In genomic region chr10:71158251-71158650, GRCh38 we compare ENCODE assay signal across 35 cellular contexts. TPM values are rescaled to one million over a fixed set of nuclear protein-coding genes. Genes with fewer than 3 reads are reported as not detected.
"Had no signal": no experiment of that assay in that cellular context is flagged by ENCODE, and none has a peak within 500 bp of the region (broad histone marks: within the 10 kb centered on the region; RNA-seq: fewer than 3 reads in every experiment).

No MANE protein-coding gene starts in this region.

- H3K27ac Mint-ChIP-seq: activated CD4-positive, alpha-beta memory T cell treated with anti-CD3 and anti-CD28 coated beads, Interleukin-2, amount 10 ng/mL, durations not matched to agents 7 days and 5 days; activated CD4-positive, alpha-beta T cell treated with anti-CD3 and anti-CD28 coated beads for 36 hours; activated CD4-positive, alpha-beta T cell treated with anti-CD3 and anti-CD28 coated beads, Interleukin-2, amount 10 ng/mL, durations not matched to agents 7 days and 5 days; activated CD8-positive, alpha-beta T cell treated with anti-CD3 and anti-CD28 coated beads, Interleukin-2, amount 10 ng/mL, durations not matched to agents 7 days and 5 days; activated naive CD4-positive, alpha-beta T cell treated with anti-CD3 and anti-CD28 coated beads for 36 hours; activated naive CD4-positive, alpha-beta T cell treated with anti-CD3 and anti-CD28 coated beads, Interleukin-2, amount 50 U/mL, for 72 hours; activated naive CD8-positive, alpha-beta T cell treated with anti-CD3 and anti-CD28 coated beads for 36 hours; activated T-cell treated with anti-CD3 and anti-CD28 coated beads, Interleukin-2, amount 50 U/mL, for 72 hours; activated T-helper 1 cell treated with anti-CD3 and anti-CD28 coated beads, Interleukin-12 subunit alpha, Interleukin-12 subunit beta, Interleukin-2, Interleukin-4 antibody, amounts not matched to agents 30 ng/mL and 10 ng/mL and 1 ng/mL, durations not matched to agents 14 hours and 24 hours and 36 hours; activated T-helper 17 cell treated with anti-CD3 and anti-CD28 coated beads, Interleukin-2, amount 50 U/mL, for 72 hours; T-helper 1 cell treated with Interleukin-12 subunit alpha and Interleukin-12 subunit beta and Interleukin-4 antibody, amounts not matched to agents 30 μg/mL and 1 μg/mL, for 36 hours; T-helper 2 cell treated with Interferon-gamma antibody and Interleukin-4, amounts not matched to agents 5 μg/mL and 100 μg/mL, for 36 hours had no signal

- H3K27me3 Mint-ChIP-seq: activated CD4-positive, alpha-beta memory T cell treated with anti-CD3 and anti-CD28 coated beads, Interleukin-2, amount 10 ng/mL, durations not matched to agents 7 days and 5 days; activated CD4-positive, alpha-beta T cell treated with anti-CD3 and anti-CD28 coated beads for 36 hours; activated CD4-positive, alpha-beta T cell treated with anti-CD3 and anti-CD28 coated beads, Interleukin-2, amount 10 ng/mL, durations not matched to agents 7 days and 5 days; activated naive CD8-positive, alpha-beta T cell treated with anti-CD3 and anti-CD28 coated beads for 36 hours; activated T-helper 17 cell treated with anti-CD3 and anti-CD28 coated beads, Interleukin-2, amount 50 U/mL, for 72 hours had no signal

- H3K36me3 Mint-ChIP-seq: activated naive CD4-positive, alpha-beta T cell treated with anti-CD3 and anti-CD28 coated beads, Interleukin-2, amount 50 U/mL, for 72 hours; activated naive CD8-positive, alpha-beta T cell treated with anti-CD3 and anti-CD28 coated beads for 36 hours had no signal

- H3K4me1 Mint-ChIP-seq: activated CD4-positive, alpha-beta T cell treated with anti-CD3 and anti-CD28 coated beads for 36 hours; activated T-helper 17 cell treated with anti-CD3 and anti-CD28 coated beads, Interleukin-2, amount 50 U/mL, for 72 hours had no signal

- ATAC-seq: activated CD4-positive, alpha-beta T cell treated with anti-CD3 and anti-CD28 coated beads for 36 hours; activated CD4-positive, CD25-positive, alpha-beta regulatory T cell treated with anti-CD3 and anti-CD28 coated beads, Interleukin-2, amount 50 U/mL, for 24 hours; activated CD8-positive, alpha-beta T cell treated with anti-CD3 and anti-CD28 coated beads, Interleukin-2, amount 10 ng/mL, durations not matched to agents 7 days and 5 days; activated naive CD4-positive, alpha-beta T cell treated with anti-CD3 and anti-CD28 coated beads, Interleukin-2, amount 50 U/mL, for 72 hours; activated T-cell treated with anti-CD3 and anti-CD28 coated beads, Interleukin-2, amount 50 U/mL, for 4 hours; activated T-cell treated with anti-CD3 and anti-CD28 coated beads, Interleukin-2, amount 50 U/mL, for 72 hours; activated T-helper 17 cell treated with anti-CD3 and anti-CD28 coated beads, Interleukin-2, amount 50 U/mL, for 72 hours; body of pancreas had no signal

- DNase-seq: activated CD4-positive, alpha-beta memory T cell treated with anti-CD3 and anti-CD28 coated beads, Interleukin-2, amount 10 ng/mL, durations not matched to agents 7 days and 5 days; activated CD4-positive, alpha-beta T cell treated with anti-CD3 and anti-CD28 coated beads for 1 hour; activated CD4-positive, alpha-beta T cell treated with anti-CD3 and anti-CD28 coated beads for 36 hours; activated CD4-positive, alpha-beta T cell treated with anti-CD3 and anti-CD28 coated beads for 48 hours; activated CD4-positive, alpha-beta T cell treated with anti-CD3 and anti-CD28 coated beads, Interleukin-2, amount 10 ng/mL, durations not matched to agents 7 days and 5 days; activated CD4-positive, alpha-beta T cell treated with anti-CD3 and anti-CD28 coated beads, Interleukin-2, amount 50 U/mL, for 48 hours; activated CD4-positive, CD25-positive, alpha-beta regulatory T cell; activated CD8-positive, alpha-beta memory T cell treated with anti-CD3 and anti-CD28 coated beads for 24 hours; activated CD8-positive, alpha-beta memory T cell treated with anti-CD3 and anti-CD28 coated beads, Interleukin-2, amount 50 U/mL, for 4 hours; activated CD8-positive, alpha-beta T cell treated with anti-CD3 and anti-CD28 coated beads, Interleukin-2, amount 10 ng/mL, durations not matched to agents 7 days and 5 days; activated gamma-delta T cell treated with Interleukin-2 at 50 U/mL for 16 hours; activated naive CD4-positive, alpha-beta T cell; activated naive CD4-positive, alpha-beta T cell treated with anti-CD3 and anti-CD28 coated beads for 36 hours; activated naive CD4-positive, alpha-beta T cell treated with anti-CD3 and anti-CD28 coated beads, Interleukin-2, amount 50 U/mL, for 16 hours; activated naive CD8-positive, alpha-beta T cell treated with anti-CD3 and anti-CD28 coated beads for 36 hours; activated T-cell treated with anti-CD3 and anti-CD28 coated beads for 4 hours; activated T-cell treated with anti-CD3 and anti-CD28 coated beads, Interleukin-2, amount 50 U/mL, for 1 hour; activated T-cell treated with anti-CD3 and anti-CD28 coated beads, Interleukin-2, amount 50 U/mL, for 4 hours; activated T-cell treated with anti-CD3 and anti-CD28 coated beads, Interleukin-2, amount 50 U/mL, for 72 hours; adrenal gland; amniotic stem cell; aorta; body of pancreas; brain microvascular endothelial cell; central memory CD4-positive, alpha-beta T cell; cerebellar nuclear complex; T-helper 1 cell; T-helper 2 cell; T-helper 9 cell had no signal

- H3K4me3 Mint-ChIP-seq: activated CD4-positive, alpha-beta memory T cell treated with anti-CD3 and anti-CD28 coated beads, Interleukin-2, amount 10 ng/mL, durations not matched to agents 7 days and 5 days; activated CD4-positive, alpha-beta T cell treated with anti-CD3 and anti-CD28 coated beads for 36 hours; activated CD4-positive, alpha-beta T cell treated with anti-CD3 and anti-CD28 coated beads, Interleukin-2, amount 10 ng/mL, durations not matched to agents 7 days and 5 days; activated CD8-positive, alpha-beta T cell treated with anti-CD3 and anti-CD28 coated beads, Interleukin-2, amount 10 ng/mL, durations not matched to agents 7 days and 5 days; activated naive CD4-positive, alpha-beta T cell treated with anti-CD3 and anti-CD28 coated beads for 36 hours; activated naive CD8-positive, alpha-beta T cell treated with anti-CD3 and anti-CD28 coated beads for 36 hours; activated T-cell treated with anti-CD3 and anti-CD28 coated beads, Interleukin-2, amount 50 U/mL, for 4 hours; activated T-cell treated with anti-CD3 and anti-CD28 coated beads, Interleukin-2, amount 50 U/mL, for 72 hours; activated T-helper 1 cell treated with anti-CD3 and anti-CD28 coated beads, Interleukin-12 subunit alpha, Interleukin-12 subunit beta, Interleukin-2, Interleukin-4 antibody, amounts not matched to agents 30 ng/mL and 10 ng/mL and 1 ng/mL, durations not matched to agents 14 hours and 24 hours and 36 hours; activated T-helper 17 cell treated with anti-CD3 and anti-CD28 coated beads, Interleukin-2, amount 50 U/mL, for 72 hours; T-helper 1 cell treated with Interleukin-12 subunit alpha and Interleukin-12 subunit beta and Interleukin-4 antibody, amounts not matched to agents 30 μg/mL and 1 μg/mL, for 36 hours; T-helper 2 cell treated with Interferon-gamma antibody and Interleukin-4, amounts not matched to agents 5 μg/mL and 100 μg/mL, for 36 hours had no signal

- H3K9me3 Mint-ChIP-seq: activated CD4-positive, alpha-beta memory T cell treated with anti-CD3 and anti-CD28 coated beads, Interleukin-2, amount 10 ng/mL, durations not matched to agents 7 days and 5 days; activated CD4-positive, alpha-beta T cell treated with anti-CD3 and anti-CD28 coated beads, Interleukin-2, amount 10 ng/mL, durations not matched to agents 7 days and 5 days; activated naive CD4-positive, alpha-beta T cell treated with anti-CD3 and anti-CD28 coated beads for 36 hours; activated naive CD4-positive, alpha-beta T cell treated with anti-CD3 and anti-CD28 coated beads, Interleukin-2, amount 50 U/mL, for 72 hours; activated naive CD8-positive, alpha-beta T cell treated with anti-CD3 and anti-CD28 coated beads for 36 hours; activated T-helper 1 cell treated with anti-CD3 and anti-CD28 coated beads, Interleukin-12 subunit alpha, Interleukin-12 subunit beta, Interleukin-2, Interleukin-4 antibody, amounts not matched to agents 30 ng/mL and 10 ng/mL and 1 ng/mL, durations not matched to agents 14 hours and 24 hours and 36 hours; activated T-helper 17 cell treated with anti-CD3 and anti-CD28 coated beads, Interleukin-2, amount 50 U/mL, for 72 hours; T-helper 1 cell treated with Interleukin-12 subunit alpha and Interleukin-12 subunit beta and Interleukin-4 antibody, amounts not matched to agents 30 μg/mL and 1 μg/mL, for 36 hours; T-helper 2 cell treated with Interferon-gamma antibody and Interleukin-4, amounts not matched to agents 5 μg/mL and 100 μg/mL, for 36 hours had no signal

RNA-seq across cellular contexts. Expression of gene UNC5B, which starts 54.1 kb away (rescaled TPM):
- total RNA-seq: activated CD4-positive, alpha-beta memory T cell treated with anti-CD3 and anti-CD28 coated beads, Interleukin-2, amount 10 ng/mL, durations not matched to agents 7 days and 5 days; activated CD4-positive, alpha-beta T cell treated with anti-CD3 and anti-CD28 coated beads, Interleukin-2, amount 10 ng/mL, durations not matched to agents 7 days and 5 days; activated naive CD4-positive, alpha-beta T cell treated with anti-CD3 and anti-CD28 coated beads, Interleukin-2, amount 50 U/mL, for 72 hours had no signal
